ENCODE assay signal across 21 cellular contexts in the genomic region with DNA sequence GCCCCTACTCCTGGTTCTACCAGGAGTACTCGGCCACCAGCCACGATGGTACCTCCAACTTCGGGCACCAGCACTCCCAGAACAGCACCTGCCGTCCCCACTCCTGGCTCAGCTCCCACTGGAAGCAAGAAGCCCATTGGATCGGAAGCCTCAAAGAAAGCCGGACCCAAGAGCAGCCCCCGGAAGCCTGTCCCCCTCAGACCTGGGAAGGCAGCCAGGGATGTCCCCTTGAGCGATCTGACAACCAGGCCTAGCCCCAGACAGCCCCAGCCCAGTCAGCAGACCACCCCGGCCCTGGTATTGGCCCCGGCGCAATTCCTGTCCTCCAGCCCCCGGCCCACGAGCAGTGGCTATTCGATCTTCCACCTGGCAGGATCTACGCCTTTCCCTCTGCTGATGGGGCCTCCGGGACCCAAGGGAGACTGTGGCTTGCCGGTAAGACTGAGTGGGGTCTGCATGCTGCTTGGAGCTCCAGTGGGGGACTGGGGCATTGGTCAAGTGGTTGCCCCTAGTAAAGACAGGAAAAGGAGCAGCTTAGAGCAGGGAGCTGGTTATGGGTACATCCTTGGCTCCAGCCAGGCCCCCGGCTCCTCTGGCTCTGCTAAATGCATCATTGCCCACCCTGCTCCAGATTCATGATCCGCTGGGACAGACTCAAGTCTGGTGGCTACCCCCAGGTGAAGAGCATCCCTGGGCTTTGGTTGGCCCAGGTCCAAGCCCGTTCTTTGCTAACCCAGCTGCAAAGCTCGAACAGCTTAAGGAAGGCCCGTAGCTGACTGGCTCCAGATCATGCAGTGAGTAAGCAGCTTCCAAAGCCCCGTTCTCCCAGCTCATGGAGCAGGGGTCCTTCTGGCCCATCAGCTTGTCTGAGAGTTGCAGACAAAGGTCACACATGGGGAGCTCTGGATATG. TPM values are rescaled to one million over a fixed set of nuclear protein-coding genes. Genes with fewer than 3 reads are reported as not detected.
DNase-seq lines count a peak whose midpoint lies in the region; TF ChIP-seq lines count a peak whose summit lies in the region.
"Had no signal": no experiment of that assay in that cellular context is flagged by ENCODE, and none has a peak within 500 bp of the region (broad histone marks: within the 10 kb centered on the region; RNA-seq: fewer than 3 reads in every experiment).

No MANE protein-coding gene starts in this region.

- H3K4me2 ChIP-seq in GM23248 (ENCODE audit: unreplicated experiment): no peak overlapping the region

- H3F3A ChIP-seq in GM23248 (ENCODE audit: insufficient read depth): no peaks in the 10 kb centered on the region

- H3K36me3 ChIP-seq in left ventricle myocardium inferior (no peaks in the 10 kb centered on the region), GM23248 (ENCODE audit: low read depth) (no peaks in the 10 kb centered on the region)
- H3K36me3 ChIP-seq: gastrocnemius medialis, thyroid gland had no signal

- DNase-seq in HFFc6: peak; percentile 48
- peak; percentile 66 for DNase-seq in astrocyte of the cerebellum (ENCODE audit: low read depth)
- DNase-seq in left ventricle myocardium inferior: no peak
- peak; percentile 90 for DNase-seq in smooth muscle cell of the brain vasculature (ENCODE audit: low read depth, low spot score)
- DNase-seq in kidney glomerular epithelial cell (lab: John Stamatoyannopoulos, UW): no peak
- DNase-seq in NCI-H1436 treated with DMSO at 0.1 percent for 48 hours (lab: John Stamatoyannopoulos, UW): no peak
- DNase-seq in GM23248: no peak
- DNase-seq: activated CD8-positive, alpha-beta T cell treated with anti-CD3 and anti-CD28 coated beads for 36 hours; activated naive CD4-positive, alpha-beta T cell treated with Interleukin-2 at 50 U/mL for 16 hours; activated T-cell treated with anti-CD3 and anti-CD28 coated beads, Interleukin-2, amount 50 U/mL, for 1 hour; AML-193; anterior cingulate cortex; Caco-2; gastrocnemius medialis; NCI-H1436; NCI-H774; stimulated activated CD4-positive, alpha-beta T cell treated with anti-CD3 and anti-CD28 coated beads, Interleukin-15, amount 100 ng/mL, for 24 hours; thyroid gland had no signal

- no peaks in the 10 kb centered on the region for H3K9me2 ChIP-seq in GM23248 (ENCODE audit: insufficient read depth)

- H4K20me1 ChIP-seq in GM23248 (ENCODE audit: insufficient read depth): no peaks in the 10 kb centered on the region

- no peaks in the 10 kb centered on the region for H3K27me3 ChIP-seq in left ventricle myocardium inferior (ENCODE audit: low read depth)
- H3K27me3 ChIP-seq in GM23248 (replicated peaks; ENCODE audit: insufficient read depth): no peaks in the 10 kb centered on the region
- H3K27me3 ChIP-seq: gastrocnemius medialis, thyroid gland had no signal

- H3K4me3 ChIP-seq in astrocyte of the cerebellum (ENCODE audit: low read depth, low read length): no peak overlapping the region
- H3K4me3 ChIP-seq in left ventricle myocardium inferior: no peak overlapping the region
- no peak overlapping the region for H3K4me3 ChIP-seq in GM23248
- H3K4me3 ChIP-seq: gastrocnemius medialis, thyroid gland had no signal

- H3K27ac Mint-ChIP-seq in HFFc6: peak overlapping the region; percentile 68
- H3K27ac Mint-ChIP-seq: activated CD8-positive, alpha-beta T cell treated with anti-CD3 and anti-CD28 coated beads for 36 hours; dendritic cell treated with granulocyte-macrophage colony-stimulating factor and Interleukin-4, amounts not matched to agents 40 ng/mL and 50 ng/mL, for 4 days; stimulated activated effector memory CD8-positive, alpha-beta T cell treated with anti-CD3 and anti-CD28 coated beads, Interleukin-12 subunit alpha, Interleukin-12 subunit beta, amount 100 ng/mL, for 72 hours; WTC11 had no signal

- no peak overlapping the region for H2AFZ ChIP-seq in GM23248

- no peak for TF ChIP-seq CTCF in HFFc6 (IDR thresholded peaks at IDR 0.05)
- TF ChIP-seq CTCF in astrocyte of the cerebellum (IDR thresholded peaks at IDR 0.05; ENCODE audit: low read depth, low read length, missing control alignments): no peak
- no peak for TF ChIP-seq CTCF in left ventricle myocardium inferior (IDR thresholded peaks at IDR 0.05; ENCODE audit: borderline replicate concordance)

- H3K9ac ChIP-seq in GM23248: no peak overlapping the region

- H3K36me3 Mint-ChIP-seq in HFFc6 (ENCODE audit: low read depth): peaks cover 8% of the 10 kb centered on the region
- H3K36me3 Mint-ChIP-seq: stimulated activated effector memory CD8-positive, alpha-beta T cell treated with anti-CD3 and anti-CD28 coated beads, Interleukin-12 subunit alpha, Interleukin-12 subunit beta, amount 100 ng/mL, for 72 hours had no signal

- peaks cover 4% of the 10 kb centered on the region for H3K27me3 Mint-ChIP-seq in HFFc6 (ENCODE audit: insufficient read depth)
- H3K27me3 Mint-ChIP-seq: activated CD8-positive, alpha-beta T cell treated with anti-CD3 and anti-CD28 coated beads for 36 hours had no signal

- H3K9me3 ChIP-seq in left ventricle myocardium inferior (replicated peaks) (no peaks in the 10 kb centered on the region), GM23248 (ENCODE audit: low read depth) (no peaks in the 10 kb centered on the region)
- H3K9me3 ChIP-seq: Caco-2, gastrocnemius medialis, thyroid gland had no signal

- intact Hi-C loops in left ventricle myocardium inferior (cut with micrococcal nuclease): no loop called here

- H3K27ac ChIP-seq in left ventricle myocardium inferior (replicated peaks) (peak overlapping the region; percentile 46), GM23248 (no peak overlapping the region)
- H3K27ac ChIP-seq: thyroid gland had no signal

- H3K9me3 Mint-ChIP-seq in HFFc6: no peaks in the 10 kb centered on the region
- H3K9me3 Mint-ChIP-seq: activated CD8-positive, alpha-beta T cell treated with anti-CD3 and anti-CD28 coated beads for 36 hours; dendritic cell treated with granulocyte-macrophage colony-stimulating factor and Interleukin-4, amounts not matched to agents 40 ng/mL and 50 ng/mL, for 4 days; stimulated activated effector memory CD8-positive, alpha-beta T cell treated with anti-CD3 and anti-CD28 coated beads, Interleukin-12 subunit alpha, Interleukin-12 subunit beta, amount 100 ng/mL, for 72 hours; WTC11 had no signal

- H3K4me1 ChIP-seq in left ventricle myocardium inferior (peaks cover 38% of the 10 kb centered on the region), GM23248 (ENCODE audit: insufficient read depth) (no peaks in the 10 kb centered on the region)
- H3K4me1 ChIP-seq: thyroid gland had no signal

- in situ Hi-C loops in astrocyte of the cerebellum (cut with HindIII; ENCODE audit: low sequenced_read_pairs) (no loop called here), GM23248 (cut with MboI) (no loop called here)

- H3K4me3 Mint-ChIP-seq in HFFc6: no peak overlapping the region; the same call in 1 of the 2 replicates
- H3K4me3 Mint-ChIP-seq: activated CD8-positive, alpha-beta T cell treated with anti-CD3 and anti-CD28 coated beads for 36 hours; dendritic cell treated with granulocyte-macrophage colony-stimulating factor and Interleukin-4, amounts not matched to agents 40 ng/mL and 50 ng/mL, for 4 days; stimulated activated effector memory CD8-positive, alpha-beta T cell treated with anti-CD3 and anti-CD28 coated beads, Interleukin-12 subunit alpha, Interleukin-12 subunit beta, amount 100 ng/mL, for 72 hours; WTC11 had no signal

- peaks cover 53% of the 10 kb centered on the region for H3K4me1 Mint-ChIP-seq in HFFc6 (ENCODE audit: low read depth)
- H3K4me1 Mint-ChIP-seq: stimulated activated effector memory CD8-positive, alpha-beta T cell treated with anti-CD3 and anti-CD28 coated beads, Interleukin-12 subunit alpha, Interleukin-12 subunit beta, amount 100 ng/mL, for 72 hours; WTC11 had no signal

- no peaks in the 10 kb centered on the region for H3K79me2 ChIP-seq in GM23248 (ENCODE audit: insufficient read depth)

- 84% methylated on average over 22 to 23 of the region's 23 CpGs for WGBS in GM23248 (ENCODE audit: low coverage in 1 of 2, low lambda C conversion rate in 2 of 2, missing lambda C conversion rate in 2 of 2), 2 experiments

RNA-seq across cellular contexts. Expression of a gene that starts 13.9 kb away (rescaled TPM):
- 10 to 100 TPM; 22.2 to 24.1 (median 23.4) TPM for total RNA-seq in HFFc6 (2021; fragmentation: NEBNext Ultra II Directional; extraction: Animal tissue kit (Norgen Biotek cat#: 25700))
- 6.4 TPM for total RNA-seq in left ventricle myocardium inferior
- 2.3 and 3.9 TPM in 2 replicates for total RNA-seq in GM23248 (2014; rRNA removed; shearing (Covaris generic))
- 1.0 and 1.6 TPM in 2 replicates for polyA plus RNA-seq in GM23248 (2016; fragmentation: Nextera tagmentation; extraction: Ambion mirVana)

Comparison
In these comparisons a context has a peak if more than half of its experiments do, and no peak if none do; other contexts are left out.
1. DNase-seq: peak in HFFc6 (single experiment), astrocyte of the cerebellum (single experiment) and smooth muscle cell of the brain vasculature (single experiment); none in left ventricle myocardium inferior (single experiment), kidney glomerular epithelial cell (single experiment), NCI-H1436 treated with DMSO at 0.1 percent for 48 hours (single experiment) and GM23248 (single experiment).